12 cellular contexts compared by ENCODE assay signal in the genomic region with DNA sequence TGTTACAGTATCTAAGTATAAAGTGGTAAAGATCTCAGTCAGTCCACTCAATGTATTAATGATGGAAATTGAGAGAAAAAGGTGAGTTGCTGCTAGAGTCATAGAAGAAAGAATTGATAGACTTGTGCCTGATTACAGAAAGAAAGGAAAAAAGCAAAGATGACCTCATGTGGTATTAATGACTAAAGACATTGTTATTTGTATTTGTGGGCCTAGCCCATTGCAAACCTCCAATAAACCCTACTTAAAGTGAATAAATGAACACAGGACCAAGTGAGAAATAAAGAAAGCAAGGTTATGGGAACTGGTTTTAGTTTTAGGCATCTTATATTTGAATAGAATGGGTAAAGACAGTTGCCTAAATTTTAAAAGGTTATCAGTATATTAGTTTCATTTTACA.
"Had no signal": no experiment of that assay in that cellular context is flagged by ENCODE, and none has a peak within 500 bp of the region (broad histone marks: within the 10 kb centered on the region; RNA-seq: fewer than 3 reads in every experiment).

No MANE protein-coding gene starts in this region.

- ATAC-seq: activated CD4-positive, CD25-positive, alpha-beta regulatory T cell treated with anti-CD3 and anti-CD28 coated beads, Interleukin-2, amount 50 U/mL, for 24 hours; activated naive CD4-positive, alpha-beta T cell treated with anti-CD3 and anti-CD28 coated beads, Interleukin-2, amount 50 U/mL, for 72 hours; naive thymus-derived CD4-positive, alpha-beta T cell; right lobe of liver had no signal

- DNase-seq: activated effector memory CD4-positive, alpha-beta T cell treated with Interleukin-2 at 50 U/mL for 16 hours; colonic mucosa; immature natural killer cell; naive thymus-derived CD4-positive, alpha-beta T cell; posterior cingulate gyrus; right lobe of liver; stimulated activated naive CD4-positive, alpha-beta T cell; SW 1271 had no signal

- H3K9me3 ChIP-seq: colonic mucosa, right lobe of liver, suprapubic skin had no signal

- H3K27ac ChIP-seq: cardiac muscle cell, colonic mucosa, right lobe of liver, suprapubic skin had no signal

- H3K36me3 ChIP-seq: cardiac muscle cell, colonic mucosa, right lobe of liver, suprapubic skin had no signal

- H3K4me1 ChIP-seq: colonic mucosa, right lobe of liver, suprapubic skin had no signal

- H3K27me3 ChIP-seq: cardiac muscle cell, colonic mucosa, right lobe of liver, suprapubic skin had no signal

- H3K4me3 ChIP-seq: cardiac muscle cell, colonic mucosa, right lobe of liver, suprapubic skin had no signal
